In the genomic region with DNA sequence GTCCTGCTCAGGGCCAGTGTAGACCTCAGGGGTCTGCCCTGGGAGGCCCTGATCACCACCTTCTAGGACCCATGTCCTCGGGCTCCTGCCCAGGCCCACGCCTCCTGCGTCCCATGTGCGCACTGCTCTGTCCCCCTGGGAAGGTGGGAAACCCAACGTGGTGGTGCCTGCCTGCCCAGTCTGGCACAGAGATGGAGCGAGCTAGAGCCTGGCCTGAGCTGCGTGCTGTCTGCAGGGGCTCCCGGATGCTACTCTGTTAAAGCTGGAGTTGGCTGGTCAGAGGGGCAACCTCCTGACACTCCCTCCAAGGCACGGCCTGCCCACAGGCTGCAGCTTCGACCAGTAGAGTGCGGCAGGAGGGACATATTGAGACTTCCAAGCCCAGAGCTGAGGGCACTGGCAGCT, we compare ENCODE assay signal across 15 cellular contexts.
"Had no signal": no experiment of that assay in that cellular context is flagged by ENCODE, and none has a peak within 500 bp of the region (broad histone marks: within the 10 kb centered on the region; RNA-seq: fewer than 3 reads in every experiment).

No MANE protein-coding gene starts in this region.

- H3K4me3 ChIP-seq: breast epithelium, heart left ventricle, smooth muscle cell, transverse colon had no signal

- H3K4me2 ChIP-seq: smooth muscle cell had no signal

- H3K9ac ChIP-seq: parathyroid adenoma had no signal

- H3K36me3 ChIP-seq: breast epithelium, heart left ventricle, transverse colon had no signal

- H3K27ac ChIP-seq: breast epithelium, heart left ventricle, parathyroid adenoma, transverse colon had no signal

- DNase-seq: activated CD4-positive, alpha-beta T cell treated with anti-CD3 and anti-CD28 coated beads, Interleukin-2, amount 10 ng/mL, durations not matched to agents 24 days and 14 days; activated gamma-delta T cell treated with Interleukin-2 at 50 U/mL for 16 hours; activated naive CD8-positive, alpha-beta T cell treated with anti-CD3 and anti-CD28 coated beads, Interleukin-2, amount 10 ng/mL, durations not matched to agents 7 days and 5 days; activated T-cell treated with anti-CD3 and anti-CD28 coated beads, Interleukin-2, amount 50 U/mL, for 4 hours; heart left ventricle; left colon; mesenchymal stem cell; nephron progenitor cell; T-helper 1 cell; transverse colon had no signal

- ATAC-seq: activated T-cell treated with anti-CD3 and anti-CD28 coated beads, Interleukin-2, amount 50 U/mL, for 4 hours; heart left ventricle; left colon; stimulated activated effector memory CD8-positive, alpha-beta T cell treated with anti-CD3 and anti-CD28 coated beads, Interleukin-12 subunit alpha, Interleukin-12 subunit beta, amount 100 ng/mL, for 72 hours; WTC11 had no signal

- H3K4me1 ChIP-seq: breast epithelium, parathyroid adenoma, transverse colon had no signal
